Comparison of ENCODE assay signal across 23 cellular contexts in the genomic region with DNA sequence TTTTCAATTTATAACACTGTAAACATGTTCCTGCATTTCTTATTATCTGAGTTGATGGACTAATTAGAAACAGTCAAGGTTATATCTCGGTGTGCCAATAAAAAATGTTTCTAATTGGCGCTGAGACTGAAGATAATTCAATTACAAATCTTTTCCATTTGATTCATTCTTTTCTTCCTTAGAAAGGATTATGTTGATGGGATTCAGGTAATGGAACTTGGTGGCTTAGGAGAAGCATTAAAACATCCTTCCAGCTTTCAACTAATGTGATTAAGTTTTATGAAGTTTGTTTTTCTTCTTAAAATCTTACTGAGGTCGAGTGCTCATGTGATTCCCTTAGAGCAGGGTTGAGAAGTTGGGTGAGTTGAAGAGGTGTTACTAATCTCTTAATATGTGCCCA.
DNase-seq lines count a peak whose midpoint lies in the region; ATAC-seq and TF ChIP-seq lines count a peak whose summit lies in the region.
"Had no signal": no experiment of that assay in that cellular context is flagged by ENCODE, and none has a peak within 500 bp of the region (broad histone marks: within the 10 kb centered on the region; RNA-seq: fewer than 3 reads in every experiment).

No MANE protein-coding gene starts in this region.

- H3K27ac ChIP-seq in HCT116 (ENCODE audit: low read depth, low read length) (peak overlapping the region; percentile 5; the same call in 1 of the 2 replicates), MM.1S (ENCODE audit: low read length) (no peak overlapping the region), Panc1 (ENCODE audit: low read length) (peak overlapping the region; percentile 100)
- H3K27ac ChIP-seq: BLaER1 treated with 17β-estradiol and CSF1 and Interleukin-3, amounts not matched to agents 10 nM and 100 nM had no signal

- CTCF ChIA-PET in HCT116 (lab: Charles Lee) (no interaction called here), Panc1 (lab: Charles Lee) (no interaction called here)

- H3K9me2 ChIP-seq in HCT116 (ENCODE audit: insufficient read depth): no peaks in the 10 kb centered on the region
- H3K9me2 ChIP-seq in MM.1S (replicated peaks; ENCODE audit: insufficient read depth, low read length): no peaks in the 10 kb centered on the region

- BruUV-seq in HCT116 (replicated peaks; lab: Mats Ljungman, UMichigan) (no TSS peak), Panc1 (replicated peaks; lab: Mats Ljungman, UMichigan) (no TSS peak)

- RAD21 ChIA-PET in HCT116 (lab: Charles Lee; ENCODE audit: low non-redundant PET in 1 of 2, low total read pairs in 2 of 2, uncharacterized antibody in 2 of 2, unreplicated experiment in 2 of 2): no interaction called here

- POLR2A ChIA-PET in HCT116 (lab: Charles Lee) (no interaction called here), Panc1 (lab: Charles Lee) (no interaction called here)

- no peak for TF ChIP-seq CTCF in HCT116 (IDR thresholded peaks at IDR 0.05 in 2 of 3, conservative IDR thresholded peaks at IDR 0.05 in 1 of 3; ENCODE audit: borderline replicate concordance in 1 of 3, insufficient read depth in 1 of 3, low read depth in 2 of 3, low read length in 2 of 3)
- TF ChIP-seq CTCF in MM.1S (IDR thresholded peaks at IDR 0.05; ENCODE audit: low read length): no peak
- no peak for TF ChIP-seq CTCF in Panc1 (IDR thresholded peaks at IDR 0.05)
- TF ChIP-seq CTCF in nephron progenitor cell (IDR thresholded peaks at IDR 0.05): no peak

- H4K20me1 ChIP-seq in HCT116 (ENCODE audit: insufficient read depth) (no peaks in the 10 kb centered on the region), MM.1S (ENCODE audit: insufficient read depth, low read length) (no peaks in the 10 kb centered on the region)
- H4K20me1 ChIP-seq: BLaER1 treated with 17β-estradiol and CSF1 and Interleukin-3, amounts not matched to agents 10 nM and 100 nM had no signal

- H3K4me3 ChIP-seq in HCT116 (replicated peaks in 1 of 2; ENCODE audit: low read depth in 1 of 2, low read length in 2 of 2) (no peak overlapping the region), MM.1S (ENCODE audit: low read length) (no peak overlapping the region), Panc1 (ENCODE audit: low read depth in 2 of 2, low read length in 2 of 2) (no peak overlapping the region)
- H3K4me3 ChIP-seq: BLaER1 treated with 17β-estradiol and CSF1 and Interleukin-3, amounts not matched to agents 10 nM and 100 nM had no signal

- no peak overlapping the region for H3K4me2 ChIP-seq in HCT116 (ENCODE audit: low read length)
- H3K4me2 ChIP-seq in MM.1S (ENCODE audit: low read depth, low read length): 0 out of 2 replicates have a peak overlapping the region, but pooled peaks have one; percentile 19
- H3K4me2 ChIP-seq: BLaER1 treated with 17β-estradiol and CSF1 and Interleukin-3, amounts not matched to agents 10 nM and 100 nM had no signal

- no peaks in the 10 kb centered on the region for H3K9me3 Mint-ChIP-seq in nephron progenitor cell
- H3K9me3 Mint-ChIP-seq: CD8-positive, alpha-beta T cell; HFFc6 had no signal

- no peaks in the 10 kb centered on the region for H3K27me3 ChIP-seq in HCT116 (ENCODE audit: insufficient read depth, low read length)
- H3K27me3 ChIP-seq in MM.1S (replicated peaks; ENCODE audit: insufficient read depth, low read length): no peaks in the 10 kb centered on the region
- no peaks in the 10 kb centered on the region for H3K27me3 ChIP-seq in Panc1 (ENCODE audit: control insufficient read depth, insufficient read depth, low read length)

- H3K9ac ChIP-seq in HCT116 (ENCODE audit: low read length) (no peak overlapping the region), MM.1S (ENCODE audit: low read length) (no peak overlapping the region)
- H3K9ac ChIP-seq: BLaER1 treated with 17β-estradiol and CSF1 and Interleukin-3, amounts not matched to agents 10 nM and 100 nM had no signal

- peaks cover 3% of the 10 kb centered on the region for H3K27me3 Mint-ChIP-seq in nephron progenitor cell (ENCODE audit: low read depth, poor library complexity)
- H3K27me3 Mint-ChIP-seq: B cell, IgD-negative memory B cell had no signal

- peaks cover 11% of the 10 kb centered on the region for H3K4me1 Mint-ChIP-seq in nephron progenitor cell
- H3K4me1 Mint-ChIP-seq: B cell, IgD-negative memory B cell had no signal

- no peak for TF ChIP-seq POLR2A in HCT116 (IDR thresholded peaks at IDR 0.05; ENCODE audit: borderline replicate concordance, extremely low read depth, insufficient read depth, insufficient read length)

- no peak overlapping the region for H3K4me3 Mint-ChIP-seq in nephron progenitor cell
- H3K4me3 Mint-ChIP-seq: B cell; CD8-positive, alpha-beta T cell; HFFc6; IgD-negative memory B cell had no signal

- no peak for ATAC-seq in HCT116
- ATAC-seq in Panc1: no peak
- ATAC-seq: CD8-positive, alpha-beta T cell; HepG2 had no signal

- no peak for TF ChIP-seq RAD21 in HCT116 (IDR thresholded peaks at IDR 0.05; ENCODE audit: low read depth)

- H3K4me1 ChIP-seq in HCT116 (ENCODE audit: control insufficient read depth in 1 of 2, insufficient read depth in 2 of 2, low read length in 2 of 2) (peaks cover 17 to 28% of the 10 kb centered on the region in 2 experiments), MM.1S (ENCODE audit: low read length) (peaks cover 16% of the 10 kb centered on the region), Panc1 (ENCODE audit: control insufficient read depth, insufficient read depth, low read length) (peaks cover 19% of the 10 kb centered on the region)
- H3K4me1 ChIP-seq: BLaER1 treated with 17β-estradiol and CSF1 and Interleukin-3, amounts not matched to agents 10 nM and 100 nM had no signal

- DNase-seq in G401 (ENCODE audit: low spot score) (peak; percentile 49), HCT116 (ENCODE audit: low read depth, low spot score) (no peak), MM.1S (no peak), Panc1 (ENCODE audit: low read depth, low spot score) (no peak), AG20443 (ENCODE audit: low spot score) (no peak), nephron progenitor cell (no peak), NOMO-1 treated with dmso at 0.1 percent for 144 hours (lab: John Stamatoyannopoulos, UW; ENCODE audit: unreplicated experiment) (no peak), DMS 273 (lab: John Stamatoyannopoulos, UW; ENCODE audit: unreplicated experiment) (no peak)
- DNase-seq: 8988T; Calu3; CD8-positive, alpha-beta T cell; DMS 273 treated with DMSO at 0.1 percent for 48 hours; DMS53; DND-41; EL; GOT3; H7; HFFc6; KBM-7 had no signal

- H3K36me3 ChIP-seq in HCT116 (ENCODE audit: control insufficient read depth in 1 of 2, insufficient read depth in 2 of 2, low read length in 2 of 2) (no peaks in the 10 kb centered on the region), MM.1S (replicated peaks; ENCODE audit: insufficient read depth, low read length) (no peaks in the 10 kb centered on the region), Panc1 (ENCODE audit: control insufficient read depth, insufficient read depth, low read length) (peaks cover 4% of the 10 kb centered on the region; the same call in 1 of the 2 replicates)
- H3K36me3 ChIP-seq: BLaER1 treated with 17β-estradiol and CSF1 and Interleukin-3, amounts not matched to agents 10 nM and 100 nM had no signal

- no peaks in the 10 kb centered on the region for H3K9me3 ChIP-seq in HCT116 (ENCODE audit: control insufficient read depth in 1 of 2, insufficient read depth in 1 of 2, low read depth in 1 of 2, low read length in 2 of 2)
- H3K9me3 ChIP-seq in MM.1S (replicated peaks; ENCODE audit: insufficient read depth, low read length): no peaks in the 10 kb centered on the region
- peaks cover 45% of the 10 kb centered on the region; the same call in 1 of the 2 replicates for H3K9me3 ChIP-seq in Panc1 (ENCODE audit: control insufficient read depth, insufficient read depth, low read depth, low read length)
- H3K9me3 ChIP-seq: BLaER1 treated with 17β-estradiol and CSF1 and Interleukin-3, amounts not matched to agents 10 nM and 100 nM had no signal

- H3F3A ChIP-seq in MM.1S (ENCODE audit: insufficient read depth, low read length): no peaks in the 10 kb centered on the region

- intact Hi-C loops in HCT116 (cut with micrococcal nuclease): no loop called here
- intact Hi-C loops in Panc1 (cut with micrococcal nuclease; ENCODE audit: unreplicated experiment): no loop called here

- H3K36me3 Mint-ChIP-seq in nephron progenitor cell (ENCODE audit: low read depth): no peaks in the 10 kb centered on the region
- H3K36me3 Mint-ChIP-seq: CD8-positive, alpha-beta T cell; IgD-negative memory B cell had no signal

- H3K79me2 ChIP-seq in HCT116 (ENCODE audit: insufficient read depth, low read length) (no peaks in the 10 kb centered on the region), MM.1S (ENCODE audit: low read length) (no peaks in the 10 kb centered on the region)

- H2AFZ ChIP-seq in HCT116 (ENCODE audit: low read depth, low read length, poor library complexity, severe bottlenecking) (no peak overlapping the region), MM.1S (ENCODE audit: low read length) (no peak overlapping the region)

- no peak overlapping the region for H3K27ac Mint-ChIP-seq in nephron progenitor cell
- H3K27ac Mint-ChIP-seq: B cell; CD8-positive, alpha-beta T cell; HFFc6; IgD-negative memory B cell had no signal

- in situ Hi-C loops in G401 (cut with HindIII; ENCODE audit: low sequenced_read_pairs): no loop called here
- in situ Hi-C loops in Panc1 (cut with HindIII; ENCODE audit: low pct_unique_long_range_greater_than_20kb, low sequenced_read_pairs): no loop called here

TF ChIP-seq in HCT116, 20 proteins besides CTCF, POLR2A, EP300 and RAD21:
- TF ChIP-seq EGR1 (IDR thresholded peaks at IDR 0.05; ENCODE audit: low read depth) (no peak), FOSL1 (IDR thresholded peaks at IDR 0.05; ENCODE audit: low read depth) (no peak), ZNF274 (IDR thresholded peaks at IDR 0.05; ENCODE audit: low read depth, low read length) (no peak)
